ENCODE assay signal across 23 cellular contexts in genomic region chr11:27119396-27119795, GRCh38.
"Had no signal": no experiment of that assay in that cellular context is flagged by ENCODE, and none has a peak within 500 bp of the region (broad histone marks: within the 10 kb centered on the region; RNA-seq: fewer than 3 reads in every experiment).

No MANE protein-coding gene starts in this region.

- H3K4me2 ChIP-seq: PC-9 had no signal

- H3K4me1 ChIP-seq: Peyer's patch, SJCRH30 had no signal

- H3K27me3 ChIP-seq: MG63, Peyer's patch, SJCRH30 had no signal

- DNase-seq: IMR-90, Karpas-422, KG1, MG63, NCI-H1092, NCI-H1105 treated with DMSO at 0.1 percent for 48 hours, NCI-H1417 treated with DMSO at 0.1 percent for 48 hours, NCI-H146, NCI-H1694 treated with DMSO at 0.1 percent for 48 hours, NCI-H1930, NCI-H2081, NCI-H2107, NCI-H2227 treated with DMSO at 0.1 percent for 48 hours, NCI-H524, NCI-H526 treated with DMSO at 0.1 percent for 48 hours, NCI-H774, PC-9, Peyer's patch, SHP77 treated with DMSO at 0.1 percent for 48 hours, SJCRH30 had no signal

- H3K9me3 ChIP-seq: MG63, Peyer's patch, SJCRH30 had no signal

- H3K27ac ChIP-seq: PC-9, Peyer's patch, SJCRH30 had no signal

- H2AFZ ChIP-seq: PC-9 had no signal

- H3K36me3 ChIP-seq: MG63, Peyer's patch, SJCRH30 had no signal

- FAIRE-seq: HepG2 had no signal

- H3K4me3 ChIP-seq: MG63, PC-9, Peyer's patch, SJCRH30 had no signal

- ATAC-seq: HepG2, Right ventricle myocardium inferior, SK-N-SH treated with all-trans-retinoic acid at 6 μM for 48 hours had no signal
